Comparison of ENCODE assay signal across 1 cellular context in genomic region chr2:39550701-39551285, GRCh38.
A peak's percentile ranks its signal among the peaks of the same experiment; 100 is the strongest.
TF ChIP-seq lines count a peak whose summit lies in the region.

No MANE protein-coding gene starts in this region.

TF ChIP-seq in HepG2, 621 proteins besides CTCF, POLR2A, EP300 and RAD21 (continued from another document and continues in another):
- TF ChIP-seq ZNF570 (CRISPR knock-in tag; IDR thresholded peaks at IDR 0.05; ENCODE audit: borderline replicate concordance) (no peak), PREB (CRISPR knock-in tag; IDR thresholded peaks at IDR 0.05) (no peak), DR1 (CRISPR knock-in tag; IDR thresholded peaks at IDR 0.05) (no peak; the same call in 1 of the 2 replicates), HMG20B (CRISPR knock-in tag; conservative IDR thresholded peaks at IDR 0.05) (peak; percentile 98), CENPX (CRISPR knock-in tag; IDR thresholded peaks at IDR 0.05) (no peak), JUND (CRISPR knock-in tag; IDR thresholded peaks at IDR 0.05) (peak; percentile 97), EZH2 (conservative IDR thresholded peaks at IDR 0.05; ENCODE audit: low read depth, low read length) (no peak), ZSCAN25 (CRISPR knock-in tag; IDR thresholded peaks at IDR 0.05) (peak; percentile 91), ZHX1 (CRISPR knock-in tag; IDR thresholded peaks at IDR 0.05; ENCODE audit: low read depth) (peak; percentile 37; the same call in 1 of the 2 replicates), AHDC1 (CRISPR knock-in tag; IDR thresholded peaks at IDR 0.05; ENCODE audit: borderline replicate concordance) (peak; percentile 100), RXRB (CRISPR knock-in tag; IDR thresholded peaks at IDR 0.05; ENCODE audit: borderline replicate concordance) (peak; percentile 99), ZNF574 (CRISPR knock-in tag; IDR thresholded peaks at IDR 0.05) (peak; percentile 83), MIER3 (CRISPR knock-in tag; IDR thresholded peaks at IDR 0.05; ENCODE audit: borderline replicate concordance) (peak; percentile 99), RNF219 (CRISPR knock-in tag; IDR thresholded peaks at IDR 0.05) (0 out of 2 replicates have a peak, but pooled peaks have one; percentile 57), SETDB1 (CRISPR knock-in tag; IDR thresholded peaks at IDR 0.05; ENCODE audit: borderline replicate concordance) (no peak), DNMT1 (CRISPR knock-in tag; IDR thresholded peaks at IDR 0.05) (no peak), SYNCRIP (IDR thresholded peaks at IDR 0.05; ENCODE audit: insufficient read depth, low read depth, low read length) (no peak), GATA4 (IDR thresholded peaks at IDR 0.05; ENCODE audit: borderline replicate concordance, low read depth) (peak; percentile 100), CBX1 (IDR thresholded peaks at IDR 0.05; ENCODE audit: low read depth) (peak; percentile 75), ZNF138 (CRISPR knock-in tag; IDR thresholded peaks at IDR 0.05; ENCODE audit: low read depth) (no peak), AGO2 (optimal IDR thresholded peaks at IDR 0.05; ENCODE audit: low read depth, low read length) (no peak), IKZF5 (CRISPR knock-in tag; IDR thresholded peaks at IDR 0.05) (peak; percentile 98), ZNF577 (CRISPR knock-in tag; IDR thresholded peaks at IDR 0.05; ENCODE audit: borderline replicate concordance, low read depth) (no peak), ZFP91 (CRISPR knock-in tag; IDR thresholded peaks at IDR 0.05; ENCODE audit: borderline replicate concordance) (peak; percentile 57; the same call in 1 of the 2 replicates), SIN3A (IDR thresholded peaks at IDR 0.05; ENCODE audit: borderline replicate concordance, low read depth, low read length) (peak; percentile 75), ETS1 (CRISPR knock-in tag; IDR thresholded peaks at IDR 0.05) (no peak), MTF2 (CRISPR knock-in tag; IDR thresholded peaks at IDR 0.05; ENCODE audit: borderline replicate concordance) (peak; percentile 73; the same call in 1 of the 2 replicates), DDIT3 (CRISPR knock-in tag; IDR thresholded peaks at IDR 0.05) (peak; percentile 89; the same call in 1 of the 2 replicates), GABPB1 (CRISPR knock-in tag; IDR thresholded peaks at IDR 0.05) (peak; percentile 65; the same call in 1 of the 2 replicates), ZNF292 (CRISPR knock-in tag; IDR thresholded peaks at IDR 0.05; ENCODE audit: borderline replicate concordance, low read depth) (peak; percentile 92; the same call in 1 of the 2 replicates), SOX6 (IDR thresholded peaks at IDR 0.05) (no peak), SOX6 (CRISPR knock-in tag; IDR thresholded peaks at IDR 0.05) (peak; percentile 99), ZNF616 (CRISPR knock-in tag; IDR thresholded peaks at IDR 0.05; ENCODE audit: low read depth) (no peak), THAP11 (CRISPR knock-in tag; IDR thresholded peaks at IDR 0.05) (peak; percentile 87), MYC (CRISPR knock-in tag; IDR thresholded peaks at IDR 0.05; ENCODE audit: borderline replicate concordance) (peak; percentile 68), CC2D1A (CRISPR knock-in tag; IDR thresholded peaks at IDR 0.05) (0 out of 2 replicates have a peak, but pooled peaks have one; percentile 95), ZFP36 (IDR thresholded peaks at IDR 0.05; ENCODE audit: borderline replicate concordance, low read depth, low read length, partially characterized antibody) (no peak), ZMAT5 (CRISPR knock-in tag; IDR thresholded peaks at IDR 0.05; ENCODE audit: borderline replicate concordance, low read depth) (no peak), MTA1 (CRISPR knock-in tag; IDR thresholded peaks at IDR 0.05; ENCODE audit: borderline replicate concordance) (peak; percentile 55; the same call in 1 of the 2 replicates)
